Comparison of ENCODE assay signal across 8 cellular contexts in genomic region chr22:46267431-46268279, GRCh38. TPM values are rescaled to one million over a fixed set of nuclear protein-coding genes. Genes with fewer than 3 reads are reported as not detected.
DNase-seq lines count a peak whose midpoint lies in the region; TF ChIP-seq lines count a peak whose summit lies in the region.

Gene TTC38, plus strand, starts transcription at chr22:46268008. Its CDS starts 32 bp downstream, at chr22:46268040.

- H3K27ac Mint-ChIP-seq in nephron progenitor cell (no peak within 1 kb of the TSS), type B pancreatic cell (peak within 1 kb of the TSS; percentile 74)

- H3K9me3 Mint-ChIP-seq in nephron progenitor cell = peaks cover 41% of the 10 kb centered on the region
- peaks cover 4% of the 10 kb centered on the region for H3K9me3 Mint-ChIP-seq in type B pancreatic cell

- peaks cover 20% of the 10 kb centered on the region for H3K4me1 Mint-ChIP-seq in nephron progenitor cell
- H3K4me1 Mint-ChIP-seq in type B pancreatic cell (ENCODE audit: unreplicated experiment) = peaks cover 14% of the 10 kb centered on the region

- peaks cover 21% of the 10 kb centered on the region for H3K36me3 Mint-ChIP-seq in nephron progenitor cell (ENCODE audit: low read depth)
- no peaks in the 10 kb centered on the region for H3K36me3 Mint-ChIP-seq in type B pancreatic cell

- H3K4me1 ChIP-seq in SJCRH30 = no peaks in the 10 kb centered on the region

- peak; percentile 76 for TF ChIP-seq POLR2A in GM18951 (IDR thresholded peaks at IDR 0.05; ENCODE audit: extremely low read depth, insufficient read depth, insufficient read length)

- 0 out of 2 replicates have a peak, but pooled peaks cover 2% of the 10 kb centered on the region for H3K36me3 ChIP-seq in SJCRH30

- peak within 1 kb of the TSS; percentile 90 for H3K4me3 Mint-ChIP-seq in nephron progenitor cell
- H3K4me3 Mint-ChIP-seq in type B pancreatic cell = peak within 1 kb of the TSS; percentile 92

- no peaks in the 10 kb centered on the region for H3K27me3 ChIP-seq in SJCRH30

- peak within 1 kb of the TSS; percentile 17; the same call in 1 of the 2 replicates for H3K27ac ChIP-seq in SJCRH30

- peaks cover 56% of the 10 kb centered on the region for H3K27me3 Mint-ChIP-seq in nephron progenitor cell (ENCODE audit: low read depth, poor library complexity)
- peaks cover 34% of the 10 kb centered on the region for H3K27me3 Mint-ChIP-seq in type B pancreatic cell

- TF ChIP-seq CTCF in nephron progenitor cell (IDR thresholded peaks at IDR 0.05) (no peak), type B pancreatic cell (conservative IDR thresholded peaks at IDR 0.05) (no peak)

- in situ Hi-C loops in GM18951 (cut with MboI; ENCODE audit: low sequenced_read_pairs, unreplicated experiment) = no loop called here

- DNase-seq in Ammon's horn (ENCODE audit: low spot score) (peak; percentile 89), HPDE6-E6E7 (ENCODE audit: extremely low spot score) (peak; percentile 89), SJCRH30 (peak; percentile 91 to 93), foreskin melanocyte (peak; percentile 65), nephron progenitor cell (peak; percentile 86), type B pancreatic cell (ENCODE audit: extremely low spot score, unreplicated experiment) (peak; percentile 83)
- peak; percentile 24 for DNase-seq in activated naive CD4-positive, alpha-beta T cell treated with anti-CD3 and anti-CD28 coated beads, Interleukin-2, amount 50 U/mL, for 16 hours

- peak within 1 kb of the TSS; percentile 70 for H3K4me3 ChIP-seq in SJCRH30

- H3K9me3 ChIP-seq in SJCRH30 (replicated peaks) = peaks cover 6% of the 10 kb centered on the region

RNA-seq across cellular contexts. Expression of gene TTC38, which starts in this region (rescaled TPM):
- 13.2 and 18.0 TPM in 2 replicates for total RNA-seq in SJCRH30 (2014; rRNA removed; shearing (Covaris generic))
- 22.6 and 36.9 TPM in 2 replicates for total RNA-seq in type B pancreatic cell (ENCODE audit: low replicate concordance)

Comparison
In these comparisons a context has a peak if more than half of its experiments do, and no peak if none do; other contexts are left out.
1. Peak in every context shown above with its lines: DNase-seq, H3K4me3 ChIP-seq and H3K27ac ChIP-seq.
2. DNase-seq: peak in every context shown above with its lines; median percentile 92 in SJCRH30; 89 in Ammon's horn; 89 in HPDE6-E6E7; 86 in nephron progenitor cell; 83 in type B pancreatic cell; 65 in foreskin melanocyte; 24 in activated naive CD4-positive, alpha-beta T cell treated with anti-CD3 and anti-CD28 coated beads, Interleukin-2, amount 50 U/mL, for 16 hours.